9 cellular contexts compared by ENCODE assay signal in the genomic region with DNA sequence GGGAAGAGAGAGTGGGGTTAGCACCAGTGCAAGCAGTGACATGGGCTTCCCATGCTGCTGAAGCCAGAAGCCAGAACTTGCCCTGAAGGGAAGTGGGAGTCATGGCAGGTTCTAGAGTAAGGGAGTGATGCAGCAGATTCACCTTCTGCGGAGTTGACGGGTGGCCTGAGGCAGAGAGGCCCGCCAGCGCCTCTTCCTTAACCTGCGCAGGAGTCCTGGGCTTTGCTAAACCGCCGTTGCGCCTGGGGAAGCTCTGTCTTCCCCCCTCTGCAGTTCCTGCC.
DNase-seq lines count a peak whose midpoint lies in the region; ATAC-seq and TF ChIP-seq lines count a peak whose summit lies in the region.
"Had no signal": no experiment of that assay in that cellular context is flagged by ENCODE, and none has a peak within 500 bp of the region (broad histone marks: within the 10 kb centered on the region; RNA-seq: fewer than 3 reads in every experiment).

No MANE protein-coding gene starts in this region.

- no peak for ATAC-seq in effector memory CD8-positive, alpha-beta T cell (replicated peaks)

- H3K36me3 ChIP-seq in KMS-11 (ENCODE audit: insufficient read depth) = no peaks in the 10 kb centered on the region

- H3K27me3 Mint-ChIP-seq in effector memory CD8-positive, alpha-beta T cell = no peaks in the 10 kb centered on the region
- H3K27me3 Mint-ChIP-seq in nephron (ENCODE audit: low read depth) = peaks cover 3% of the 10 kb centered on the region

- H3K4me1 ChIP-seq in KMS-11 (ENCODE audit: low read depth, poor library complexity, severe bottlenecking) = no peaks in the 10 kb centered on the region

- H3K36me3 Mint-ChIP-seq in effector memory CD8-positive, alpha-beta T cell (ENCODE audit: insufficient read depth) = peaks cover 6% of the 10 kb centered on the region
- peaks cover 18% of the 10 kb centered on the region for H3K36me3 Mint-ChIP-seq in nephron (ENCODE audit: low read depth)

- DNase-seq in AG04450 (ENCODE audit: low read depth, low spot score) = no peak
- no peak for DNase-seq in effector memory CD8-positive, alpha-beta T cell
- DNase-seq in 8988T = no peak
- no peak for DNase-seq in HuH-7 (ENCODE audit: low spot score)
- DNase-seq in NCI-H187 (lab: John Stamatoyannopoulos, UW) = no peak
- DNase-seq in epidermal melanocyte (ENCODE audit: insufficient read length, low spot score) = no peak
- DNase-seq: effector CD8-positive, alpha-beta T cell had no signal

- no peaks in the 10 kb centered on the region for H3K79me2 ChIP-seq in KMS-11 (ENCODE audit: insufficient read depth, low read depth)

- POLR2A ChIA-PET in AG04450 (lab: Yijun Ruan, JAX) = no interaction called here

- no peaks in the 10 kb centered on the region for H4K20me1 ChIP-seq in KMS-11 (ENCODE audit: insufficient read depth)

- CTCF ChIA-PET in AG04450 (lab: Charles Lee) = interaction anchor here (1.0 kb wide), 1 partner anchor 61 kb away, joined by 4 read pairs; no protein-coding TSS in a partner anchor

- H3K4me3 ChIP-seq in AG04450 (ENCODE audit: low read depth, low read length) (peak overlapping the region; percentile 70), KMS-11 (IDR thresholded peaks at IDR 0.05; ENCODE audit: insufficient read depth, low read depth, low read length) (no peak overlapping the region)

- H3K9ac ChIP-seq in KMS-11 = no peak overlapping the region

- peak overlapping the region; percentile 42; the same call in 1 of the 2 replicates for H3K4me2 ChIP-seq in KMS-11

- H3K9me3 ChIP-seq in AG04450 (ENCODE audit: control insufficient read depth, insufficient read depth, low read length) = no peaks in the 10 kb centered on the region; the same call in 1 of the 2 replicates

- H3K4me1 Mint-ChIP-seq in effector memory CD8-positive, alpha-beta T cell (ENCODE audit: low read depth in 2 of 2) = peaks cover 17 to 20% of the 10 kb centered on the region in 2 donors
- no peaks in the 10 kb centered on the region for H3K4me1 Mint-ChIP-seq in nephron

- TF ChIP-seq CTCF in AG04450 (IDR thresholded peaks at IDR 0.05; ENCODE audit: low read depth, low read length) (no peak), KMS-11 (conservative IDR thresholded peaks at IDR 0.05; ENCODE audit: low read depth, low read length) (no peak), nephron (IDR thresholded peaks at IDR 0.05; ENCODE audit: unreplicated experiment in 3 of 3) (no peak)

- no peak overlapping the region for H2AFZ ChIP-seq in KMS-11 (ENCODE audit: low read depth)

- no peak overlapping the region for H3K27ac ChIP-seq in AG04450 (ENCODE audit: low read depth, low read length)
- no peak overlapping the region for H3K27ac ChIP-seq in KMS-11

- peak overlapping the region; percentile 83 to 87 for H3K27ac Mint-ChIP-seq in effector memory CD8-positive, alpha-beta T cell
- H3K27ac Mint-ChIP-seq in nephron = no peak overlapping the region

- H3K4me3 Mint-ChIP-seq in effector memory CD8-positive, alpha-beta T cell = peak overlapping the region; percentile 79 to 86
- peak overlapping the region; percentile 75 to 81 (median 80) for H3K4me3 Mint-ChIP-seq in nephron

- no peaks in the 10 kb centered on the region for H3K9me3 Mint-ChIP-seq in effector memory CD8-positive, alpha-beta T cell
- no peaks in the 10 kb centered on the region for H3K9me3 Mint-ChIP-seq in nephron

- H3K27me3 ChIP-seq in AG04450 (ENCODE audit: control insufficient read depth, insufficient read depth, low read length) (no peaks in the 10 kb centered on the region), KMS-11 (ENCODE audit: insufficient read depth, low read depth) (no peaks in the 10 kb centered on the region)

Comparison
In these comparisons a context has a peak if more than half of its experiments do, and no peak if none do; other contexts are left out.
1. H3K27ac Mint-ChIP-seq: peak in effector memory CD8-positive, alpha-beta T cell (2 of 2); none in nephron (0 of 3).